In the genomic region with DNA sequence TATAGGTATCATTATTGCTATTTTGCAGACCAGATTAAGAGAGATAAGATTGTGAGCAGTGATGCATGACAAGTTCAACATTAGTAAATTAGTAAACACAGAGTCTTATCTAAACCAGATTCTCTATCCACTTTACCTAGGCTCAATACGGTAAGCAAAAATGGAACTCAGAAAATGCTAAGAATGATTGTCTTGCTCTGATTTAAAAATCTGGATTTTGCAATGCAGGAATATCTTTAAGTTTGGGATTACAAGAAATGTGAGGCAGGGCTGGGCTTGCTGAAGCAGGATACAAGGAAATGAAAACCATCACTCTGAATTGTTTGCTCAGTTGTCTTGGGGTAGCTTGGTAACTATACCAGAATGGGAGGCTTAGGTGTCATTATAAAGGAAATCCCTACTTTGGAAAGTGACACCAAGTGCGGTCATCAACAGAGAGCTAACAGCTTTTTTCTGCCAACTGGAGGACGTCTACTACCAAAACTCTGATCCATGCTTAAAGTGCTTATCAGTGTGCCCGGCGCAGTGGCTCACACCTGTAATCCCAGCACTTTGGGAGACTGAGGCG, we compare ENCODE assay signal across 17 cellular contexts.
"Had no signal": no experiment of that assay in that cellular context is flagged by ENCODE, and none has a peak within 500 bp of the region (broad histone marks: within the 10 kb centered on the region; RNA-seq: fewer than 3 reads in every experiment).

No MANE protein-coding gene starts in this region.

- H3K4me3 ChIP-seq: ascending aorta, cardiac muscle cell, testis had no signal

- H3K9me3 ChIP-seq: ascending aorta, testis had no signal

- H3K27ac ChIP-seq: ascending aorta, cardiac muscle cell, parathyroid adenoma, testis had no signal

- DNase-seq: activated CD4-positive, alpha-beta T cell treated with anti-CD3 and anti-CD28 coated beads for 1 hour; activated CD8-positive, alpha-beta memory T cell treated with anti-CD3 and anti-CD28 coated beads, Interleukin-2, amount 50 U/mL, for 48 hours; activated CD8-positive, alpha-beta T cell treated with anti-CD3 and anti-CD28 coated beads, Interleukin-2, amount 10 ng/mL, durations not matched to agents 7 days and 5 days; activated naive CD4-positive, alpha-beta T cell treated with Interleukin-2 at 50 U/mL for 16 hours; activated naive CD8-positive, alpha-beta T cell treated with anti-CD3 and anti-CD28 coated beads, Interleukin-2, amount 50 U/mL, for 24 hours; foreskin melanocyte; head of caudate nucleus; mammary epithelial cell; naive thymus-derived CD4-positive, alpha-beta T cell; stimulated activated CD4-positive, alpha-beta T cell treated with anti-CD3 and anti-CD28 coated beads, Interleukin-15, amount 100 ng/mL, for 24 hours; stimulated activated CD4-positive, alpha-beta T cell treated with anti-CD3 and anti-CD28 coated beads, Interleukin-4, amount 100 ng/mL, for 24 hours; stimulated activated naive CD8-positive, alpha-beta T cell treated with anti-CD3 and anti-CD28 coated beads, Interleukin-15, amount 100 ng/mL, for 72 hours; testis had no signal

- H3K27me3 ChIP-seq: ascending aorta, testis had no signal

- ATAC-seq: activated CD8-positive, alpha-beta T cell treated with anti-CD3 and anti-CD28 coated beads, Interleukin-2, amount 10 ng/mL, durations not matched to agents 7 days and 5 days; activated naive CD8-positive, alpha-beta T cell treated with anti-CD3 and anti-CD28 coated beads, Interleukin-2, amount 50 U/mL, for 24 hours; left lobe of liver; naive thymus-derived CD4-positive, alpha-beta T cell; stimulated activated naive CD8-positive, alpha-beta T cell treated with anti-CD3 and anti-CD28 coated beads, Interleukin-15, amount 100 ng/mL, for 72 hours had no signal

- H3K4me1 ChIP-seq: ascending aorta, parathyroid adenoma, testis had no signal

- H3K36me3 ChIP-seq: ascending aorta, cardiac muscle cell had no signal
